6 cellular contexts compared by ENCODE assay signal in genomic region chr6:31972709-31973350, GRCh38. TPM values are rescaled to one million over a fixed set of nuclear protein-coding genes. Genes with fewer than 3 reads are reported as not detected.
DNase-seq lines count a peak whose midpoint lies in the region; ATAC-seq and TF ChIP-seq lines count a peak whose summit lies in the region.

No MANE protein-coding gene starts in this region.

- CTCF ChIA-PET in PC-9 (lab: Charles Lee), result interaction anchor here (0.6 kb wide), 1 partner anchor 145 kb away, joined by 4 read pairs; no protein-coding TSS in a partner anchor

- H3K9ac ChIP-seq in BLaER1, result peak overlapping the region; percentile 88

- TSS peak; percentile 64 for BruUV-seq in PC-9 (replicated peaks; lab: Mats Ljungman, UMichigan)

- H3K79me2 ChIP-seq in PC-9 (ENCODE audit: low read depth), result peaks cover 44% of the 10 kb centered on the region

- peak overlapping the region; percentile 97 for H3K4me2 ChIP-seq in BLaER1
- peak overlapping the region; percentile 92 for H3K4me2 ChIP-seq in PC-9

- ATAC-seq in GM18520 (IDR thresholded peaks at IDR 0.05; ENCODE audit: unreplicated experiment), result no peak

- POLR2A ChIA-PET in PC-9 (lab: Charles Lee; ENCODE audit: unreplicated experiment), result interaction anchor here (0.8 to 1.5 kb wide), 5 partner anchors 21 to 205 kb away, joined by 3 to 8 read pairs (median 6); partner anchors contain the start of genes CFB and EHMT2

- H3K9me3 ChIP-seq in BLaER1, result peaks cover 12% of the 10 kb centered on the region; the same call in 1 of the 2 replicates
- no peaks in the 10 kb centered on the region for H3K9me3 ChIP-seq in PC-9 (ENCODE audit: insufficient read depth, low read depth)

- H3K27ac ChIP-seq in BLaER1 (peak overlapping the region; percentile 89), PC-9 (peak overlapping the region; percentile 86), temporal lobe (ENCODE audit: low read depth, low read length) (peak overlapping the region; percentile 84)

- H3K27me3 ChIP-seq in BLaER1, result no peaks in the 10 kb centered on the region
- no peaks in the 10 kb centered on the region for H3K27me3 ChIP-seq in PC-9 (ENCODE audit: insufficient read depth, low read depth)

- H4K20me1 ChIP-seq in BLaER1 (peaks cover 6% of the 10 kb centered on the region; the same call in 1 of the 2 replicates), PC-9 (ENCODE audit: insufficient read depth) (no peaks in the 10 kb centered on the region)

- peaks cover 15% of the 10 kb centered on the region for H3F3A ChIP-seq in PC-9 (ENCODE audit: insufficient read depth, low read depth)

- DNase-seq in PC-9 (no peak), fibroblast of the conjunctiva (ENCODE audit: low read depth) (peak; percentile 31), NOMO-1 treated with DMSO at 0.1 percent for 48 hours (lab: John Stamatoyannopoulos, UW; ENCODE audit: unreplicated experiment) (no peak)

- H2AFZ ChIP-seq in PC-9, result peak overlapping the region; percentile 82

- peaks cover 40% of the 10 kb centered on the region for H3K36me3 ChIP-seq in BLaER1
- H3K36me3 ChIP-seq in PC-9 (ENCODE audit: low read depth), result 0 out of 2 replicates have a peak, but pooled peaks cover 4% of the 10 kb centered on the region

- no peaks in the 10 kb centered on the region for H3K9me2 ChIP-seq in PC-9 (ENCODE audit: insufficient read depth)

- H3K4me1 ChIP-seq in BLaER1 (peaks cover 36% of the 10 kb centered on the region), PC-9 (replicated peaks; ENCODE audit: insufficient read depth) (peaks cover 15% of the 10 kb centered on the region)

- no peak for TF ChIP-seq CTCF in PC-9 (conservative IDR thresholded peaks at IDR 0.05)

- intact Hi-C loops in PC-9 (cut with micrococcal nuclease; ENCODE audit: unreplicated experiment), result loop anchor here (1.0 kb wide), 1 partner anchor 14 kb away; the partner anchor contains the start of gene SKIC2

- H3K4me3 ChIP-seq in BLaER1 (peak overlapping the region; percentile 81), PC-9 (peak overlapping the region; percentile 88)

RNA-seq across cellular contexts. Expression of gene DXO, which starts 0.9 kb away (rescaled TPM):
- total RNA-seq in PC-9 (2021), result 24.5 and 36.0 TPM in 2 replicates
- 7.1 TPM for total RNA-seq in temporal lobe

RNA-seq across cellular contexts. Expression of gene C4A, which starts 9.0 kb away (rescaled TPM):
- total RNA-seq in PC-9 (2021), result 7.0 and 9.3 TPM in 2 replicates
- 14.5 TPM for total RNA-seq in temporal lobe

RNA-seq across cellular contexts. Expression of gene SKIC2, which starts 13.9 kb away (rescaled TPM):
- 67.9 and 86.0 TPM in 2 replicates for total RNA-seq in PC-9 (2021)
- total RNA-seq in temporal lobe, result 18.7 TPM

RNA-seq across cellular contexts. Expression of gene NELFE, which starts 14.1 kb away (rescaled TPM):
- total RNA-seq in PC-9 (2021), result 43.0 and 50.8 TPM in 2 replicates
- 34.7 TPM for total RNA-seq in temporal lobe

RNA-seq across cellular contexts. Expression of gene CFB, which starts 26.9 kb away (rescaled TPM):
- total RNA-seq in PC-9 (2021), result 22.6 and 25.5 TPM in 2 replicates
- 0.49 TPM for total RNA-seq in temporal lobe
